9 cellular contexts compared by ENCODE assay signal in genomic region chr2:160408575-160409291, GRCh38.
DNase-seq lines count a peak whose midpoint lies in the region; ATAC-seq and TF ChIP-seq lines count a peak whose summit lies in the region.
"Had no signal": no experiment of that assay in that cellular context is flagged by ENCODE, and none has a peak within 500 bp of the region (broad histone marks: within the 10 kb centered on the region; RNA-seq: fewer than 3 reads in every experiment).

No MANE protein-coding gene starts in this region.

- TF ChIP-seq CTCF in A673 (conservative IDR thresholded peaks at IDR 0.05; ENCODE audit: low read depth, low read length), result no peak; the same call in 1 of the 2 replicates

- 8% methylated on average over 16 of the region's 16 CpGs for WGBS in HUES64

- DNase-seq in A673 (ENCODE audit: low spot score) (no peak), dermis blood vessel endothelial cell (peak; percentile 56), NCI-H1694 treated with DMSO at 0.1 percent for 48 hours (lab: John Stamatoyannopoulos, UW) (no peak), dedifferentiated amniotic fluid mesenchymal stem cell (ENCODE audit: extremely low spot score) (no peak), SHP77 (lab: John Stamatoyannopoulos, UW) (no peak)
- DNase-seq: stimulated activated CD4-positive, alpha-beta T cell treated with anti-CD3 and anti-CD28 coated beads, Interleukin-12 subunit alpha, Interleukin-12 subunit beta, amount 100 ng/mL, for 4 hours had no signal

- peak overlapping the region; percentile 55 for H3K27ac ChIP-seq in A673 (ENCODE audit: low read depth, low read length, poor library complexity, severe bottlenecking)
- H3K27ac ChIP-seq in HUES64 (ENCODE audit: low read depth, low read length), result peak overlapping the region; percentile 75; the same call in 1 of the 2 replicates
- peak overlapping the region; percentile 85 for H3K27ac ChIP-seq in muscle layer of colon (ENCODE audit: low read depth, low read length)

- CTCF ChIA-PET in A673 (lab: Charles Lee), result no interaction called here

- H3K4me3 ChIP-seq in A673 (ENCODE audit: low read depth, low read length, poor library complexity, severe bottlenecking), result peak overlapping the region; percentile 85
- peak overlapping the region; percentile 74 for H3K4me3 ChIP-seq in HUES64 (ENCODE audit: low read length)
- peak overlapping the region; percentile 57 to 58 for H3K4me3 ChIP-seq in muscle layer of colon (ENCODE audit: low read depth in 1 of 2, low read length in 2 of 2)

- H3K9me3 ChIP-seq in A673 (ENCODE audit: low read depth, low read length, poor library complexity, severe bottlenecking) (no peaks in the 10 kb centered on the region), HUES64 (ENCODE audit: insufficient read depth, low read depth, low read length) (no peaks in the 10 kb centered on the region), muscle layer of colon (ENCODE audit: low read length) (no peaks in the 10 kb centered on the region)

- BruUV-seq in A673 (replicated peaks; lab: Mats Ljungman, UMichigan), result TSS peak; percentile 84

- intact Hi-C loops in A673 (cut with micrococcal nuclease; ENCODE audit: unreplicated experiment), result loop anchor here (5.0 kb wide), 1 partner anchor 84 kb away; the partner anchor contains the start of gene RBMS1

- peaks cover 52% of the 10 kb centered on the region for H3K4me1 ChIP-seq in A673 (ENCODE audit: insufficient read depth, low read length, poor library complexity, severe bottlenecking)
- H3K4me1 ChIP-seq in HUES64 (ENCODE audit: insufficient read depth, low read length), result peaks cover 40% of the 10 kb centered on the region
- H3K4me1 ChIP-seq in muscle layer of colon (ENCODE audit: insufficient read depth, low read length), result peaks cover 40% of the 10 kb centered on the region

- POLR2A ChIA-PET in A673 (lab: Charles Lee; ENCODE audit: low non-redundant PET), result interaction anchor here (0.7 kb wide), 1 partner anchor 9 kb away, joined by 5 read pairs; no protein-coding TSS in a partner anchor

- no peak for ATAC-seq in GM21528 (IDR thresholded peaks at IDR 0.05; ENCODE audit: low FRiP score, unreplicated experiment)

- H3K36me3 ChIP-seq in A673 (ENCODE audit: insufficient read depth, low read length, poor library complexity, severe bottlenecking) (no peaks in the 10 kb centered on the region), HUES64 (ENCODE audit: insufficient read depth, low read length) (no peaks in the 10 kb centered on the region), muscle layer of colon (ENCODE audit: insufficient read depth, low read length) (no peaks in the 10 kb centered on the region)

- H3K9ac ChIP-seq in HUES64 (ENCODE audit: low read depth, low read length) (peak overlapping the region; percentile 85), muscle layer of colon (ENCODE audit: low read length) (peak overlapping the region; percentile 34)

- H3K27me3 ChIP-seq in A673 (replicated peaks; ENCODE audit: insufficient read depth, low read depth, low read length, poor library complexity), result no peaks in the 10 kb centered on the region
- H3K27me3 ChIP-seq in HUES64 (ENCODE audit: insufficient read depth, low read length), result peaks cover 40% of the 10 kb centered on the region
- no peaks in the 10 kb centered on the region for H3K27me3 ChIP-seq in muscle layer of colon (ENCODE audit: control insufficient read depth in 1 of 2, insufficient read depth in 2 of 2, low read length in 2 of 2)
